Comparison of ENCODE assay signal across 1 cellular context in genomic region chr2:231613655-231614558, GRCh38.
A peak's percentile ranks its signal among the peaks of the same experiment; 100 is the strongest.
TF ChIP-seq lines count a peak whose summit lies in the region.

No MANE protein-coding gene starts in this region.

TF ChIP-seq in GM12878, 131 proteins besides CTCF, POLR2A, EP300 and RAD21 (continued from another document):
- TF ChIP-seq SMAD1 (IDR thresholded peaks at IDR 0.05; ENCODE audit: low read depth, partially characterized antibody) (no peak), JUNB (IDR thresholded peaks at IDR 0.05) (0 out of 2 replicates have a peak, but pooled peaks have one; percentile 2), SIX5 (IDR thresholded peaks at IDR 0.05; ENCODE audit: low read depth, low read length, severe bottlenecking) (peak; percentile 3), CHD2 (IDR thresholded peaks at IDR 0.05; ENCODE audit: borderline replicate concordance, low read depth, low read length) (peak; percentile 82), ZNF207 (IDR thresholded peaks at IDR 0.05; ENCODE audit: borderline replicate concordance) (peak; percentile 93), MEF2B (IDR thresholded peaks at IDR 0.05; ENCODE audit: partially characterized antibody, poor library complexity, severe bottlenecking) (peak; percentile 91), CHD4 (IDR thresholded peaks at IDR 0.05) (no peak), NFYA (IDR thresholded peaks at IDR 0.05; ENCODE audit: borderline replicate concordance, low read depth, low read length) (no peak), REST (IDR thresholded peaks at IDR 0.05; ENCODE audit: low read depth, low read length) (no peak), ZBTB4 (CRISPR knock-in tag; IDR thresholded peaks at IDR 0.05) (no peak), ZNF217 (IDR thresholded peaks at IDR 0.05) (no peak), CBX5 (IDR thresholded peaks at IDR 0.05; ENCODE audit: low read depth) (no peak), CBX3 (IDR thresholded peaks at IDR 0.05; ENCODE audit: borderline replicate concordance, low read depth) (no peak), MTA2 (IDR thresholded peaks at IDR 0.05; ENCODE audit: low read depth) (peak; percentile 73; the same call in 1 of the 2 replicates)
